8 cellular contexts compared by ENCODE assay signal in genomic region chr16:84503751-84504395, GRCh38. TPM values are rescaled to one million over a fixed set of nuclear protein-coding genes. Genes with fewer than 3 reads are reported as not detected.
DNase-seq lines count a peak whose midpoint lies in the region; ATAC-seq and TF ChIP-seq lines count a peak whose summit lies in the region.

No MANE protein-coding gene starts in this region.

- peaks cover 28% of the 10 kb centered on the region for H3K79me1 ChIP-seq in mesenchymal stem cell (replicated peaks; ENCODE audit: low read length, poor library complexity, severe bottlenecking)

- H4K91ac ChIP-seq in mesenchymal stem cell (ENCODE audit: low read length) = peak overlapping the region; percentile 9

- H3K4ac ChIP-seq in mesenchymal stem cell (ENCODE audit: low read depth in 1 of 2, low read length in 2 of 2) = peak overlapping the region in 1 of 2 experiments; percentile 2

- peaks cover 52% of the 10 kb centered on the region for H3K4me1 Mint-ChIP-seq in MCF 10A (ENCODE audit: insufficient read depth, unreplicated experiment)

- H3K4me2 ChIP-seq in DND-41 (ENCODE audit: insufficient read depth, low read length) (peak overlapping the region; percentile 99), mesenchymal stem cell (ENCODE audit: low read length, poor library complexity, severe bottlenecking) (peak overlapping the region; percentile 63)

- peak overlapping the region; percentile 88 for H3K27ac Mint-ChIP-seq in MCF 10A (ENCODE audit: low read depth, unreplicated experiment)

- H3K27ac ChIP-seq in DND-41 (ENCODE audit: low read length) (peak overlapping the region; percentile 77), HUES6 (ENCODE audit: low read depth, low read length) (no peak overlapping the region), mesenchymal stem cell (ENCODE audit: low read length, poor library complexity, severe bottlenecking) (no peak overlapping the region), uterus (peak overlapping the region; percentile 63 to 84)

- peak overlapping the region; percentile 80 to 93 for H3K18ac ChIP-seq in mesenchymal stem cell (ENCODE audit: low read depth in 1 of 2, low read length in 2 of 2)

- H3K27me3 ChIP-seq in DND-41 (ENCODE audit: insufficient read depth, low read length, poor library complexity) = no peaks in the 10 kb centered on the region
- no peaks in the 10 kb centered on the region for H3K27me3 ChIP-seq in HUES6 (ENCODE audit: control insufficient read depth, insufficient read depth, low read length)
- H3K27me3 ChIP-seq in mesenchymal stem cell (ENCODE audit: control insufficient read depth in 1 of 2, insufficient read depth in 1 of 2, low read length in 2 of 2) = no peaks in the 10 kb centered on the region
- no peaks in the 10 kb centered on the region for H3K27me3 ChIP-seq in uterus

- no TSS peak for BruUV-seq in MCF 10A (replicated peaks; lab: Mats Ljungman, UMichigan)

- peaks cover 29% of the 10 kb centered on the region for H3K4me1 ChIP-seq in DND-41 (ENCODE audit: insufficient read depth, low read length)
- H3K4me1 ChIP-seq in HUES6 (ENCODE audit: control insufficient read depth, insufficient read depth, low read length) = peaks cover 15% of the 10 kb centered on the region
- peaks cover 36% of the 10 kb centered on the region for H3K4me1 ChIP-seq in mesenchymal stem cell (ENCODE audit: control insufficient read depth, insufficient read depth, low read depth, low read length)
- H3K4me1 ChIP-seq in uterus = peaks cover 0 to 3% of the 10 kb centered on the region in 2 donors

- H3K36me3 ChIP-seq in DND-41 (ENCODE audit: insufficient read depth, low read length) = no peaks in the 10 kb centered on the region
- H3K36me3 ChIP-seq in HUES6 (ENCODE audit: control insufficient read depth, insufficient read depth, low read length) = 0 out of 2 replicates have a peak, but pooled peaks cover under 1% of the 10 kb centered on the region
- peaks cover 18 to 31% of the 10 kb centered on the region in 2 experiments for H3K36me3 ChIP-seq in mesenchymal stem cell (ENCODE audit: control insufficient read depth in 1 of 2, insufficient read depth in 2 of 2, low read depth in 1 of 2, low read length in 2 of 2)
- no peaks in the 10 kb centered on the region for H3K36me3 ChIP-seq in uterus

- ATAC-seq in DND-41 (ENCODE audit: insufficient read depth, low read depth) = no peak

- H2AK5ac ChIP-seq in mesenchymal stem cell (ENCODE audit: low read length, severe bottlenecking) = no peak overlapping the region

- POLR2A ChIA-PET in MCF 10A (lab: Yijun Ruan, JAX) = interaction anchor here (0.5 to 2.4 kb wide), 9 partner anchors 10 to 387 kb away, joined by 3 to 11 read pairs (median 4); partner anchors contain the start of gene MBTPS1

- 42% methylated on average over 13 of the region's 13 CpGs for WGBS in mesenchymal stem cell

- no peak for TF ChIP-seq POLR2A in uterus (IDR thresholded peaks at IDR 0.05)

- H4K8ac ChIP-seq in mesenchymal stem cell (ENCODE audit: low read length) = peak overlapping the region; percentile 90

- H3K79me2 ChIP-seq in DND-41 (ENCODE audit: insufficient read depth, low read length) = no peaks in the 10 kb centered on the region

- peak overlapping the region; percentile 77 for H3K9ac ChIP-seq in DND-41 (ENCODE audit: low read depth, low read length)
- peak overlapping the region; percentile 71 for H3K9ac ChIP-seq in HUES6 (ENCODE audit: low read length)
- peak overlapping the region; percentile 90 for H3K9ac ChIP-seq in mesenchymal stem cell (ENCODE audit: low read length)

- DNase-seq in DND-41 = no peak
- peak; percentile 47 for DNase-seq in MCF 10A (ENCODE audit: unreplicated experiment)
- peak; percentile 51 for DNase-seq in mesenchymal stem cell
- peak in 1 of 2 donors; percentile 41 for DNase-seq in uterus
- no peak for DNase-seq in GM19238 (ENCODE audit: insufficient read length, low spot score)
- no peak for DNase-seq in stimulated activated naive CD4-positive, alpha-beta T cell (lab: John Stamatoyannopoulos, UW)
- no peak for DNase-seq in activated CD4-positive, alpha-beta T cell treated with anti-CD3 and anti-CD28 coated beads for 48 hours

- H3K4me3 ChIP-seq in DND-41 (ENCODE audit: low read depth in 1 of 2, low read length in 2 of 2) (peak overlapping the region; percentile 50 to 89; a peak in 3 of 4 replicates), HUES6 (ENCODE audit: low read depth, low read length) (peak overlapping the region; percentile 99), mesenchymal stem cell (ENCODE audit: insufficient read depth in 1 of 2, low read depth in 1 of 2, low read length in 2 of 2) (peak overlapping the region; percentile 91 to 93), uterus (peak overlapping the region; percentile 60 to 89)

- H3K9me3 ChIP-seq in DND-41 (ENCODE audit: insufficient read depth, low read length, severe bottlenecking) (no peaks in the 10 kb centered on the region), HUES6 (ENCODE audit: control insufficient read depth, insufficient read depth, low read depth, low read length) (no peaks in the 10 kb centered on the region), mesenchymal stem cell (ENCODE audit: control insufficient read depth, low read length) (no peaks in the 10 kb centered on the region), uterus (no peaks in the 10 kb centered on the region)

- H3K14ac ChIP-seq in mesenchymal stem cell (ENCODE audit: low read length in 2 of 2) = peak overlapping the region in 1 of 2 experiments; percentile 8

- no peak overlapping the region for H2BK5ac ChIP-seq in mesenchymal stem cell (ENCODE audit: low read depth, low read length, poor library complexity, severe bottlenecking)

- H2BK15ac ChIP-seq in mesenchymal stem cell (ENCODE audit: low read depth, poor library complexity, severe bottlenecking) = peak overlapping the region; percentile 55

- CTCF ChIA-PET in MCF 10A (lab: Yijun Ruan, JAX) = interaction anchor here (0.5 to 4.3 kb wide), 5 partner anchors 19 to 363 kb away, joined by 3 to 20 read pairs (median 3); no protein-coding TSS in a partner anchor

- peaks cover 12% of the 10 kb centered on the region for H3K36me3 Mint-ChIP-seq in MCF 10A (ENCODE audit: insufficient read depth, unreplicated experiment)

- peak overlapping the region; percentile 69 for H2BK120ac ChIP-seq in mesenchymal stem cell (ENCODE audit: low read depth, low read length)

- H3K4me3 Mint-ChIP-seq in MCF 10A (ENCODE audit: unreplicated experiment) = peak overlapping the region; percentile 84

- no peaks in the 10 kb centered on the region for H4K20me1 ChIP-seq in DND-41 (ENCODE audit: insufficient read depth, low read length)

- intact Hi-C loops in MCF 10A (cut with micrococcal nuclease) = loop anchor here (5.0 to 10.0 kb wide), 2 partner anchors 552 to 679 kb away; partner anchors contain the start of gene OSGIN1
- intact Hi-C loops in uterus (cut with DNase I; ENCODE audit: low total_unique reads) = no loop called here

- TF ChIP-seq CTCF in DND-41 (IDR thresholded peaks at IDR 0.05; ENCODE audit: borderline replicate concordance, extremely low read depth, low read length, poor library complexity, severe bottlenecking) (no peak), MCF 10A (IDR thresholded peaks at IDR 0.05; ENCODE audit: unreplicated experiment) (no peak), uterus (IDR thresholded peaks at IDR 0.05) (no peak)

- no peak overlapping the region for H2BK12ac ChIP-seq in mesenchymal stem cell (ENCODE audit: low read length in 2 of 2)

- peak overlapping the region in 1 of 2 experiments; percentile 45 for H3K23ac ChIP-seq in mesenchymal stem cell (ENCODE audit: low read length in 2 of 2)

- peak overlapping the region; percentile 90 for H2AFZ ChIP-seq in DND-41 (ENCODE audit: low read depth, low read length)
- peak overlapping the region; percentile 55 for H2AFZ ChIP-seq in mesenchymal stem cell (ENCODE audit: low read depth, low read length)

- no peaks in the 10 kb centered on the region for H3K9me3 Mint-ChIP-seq in MCF 10A (ENCODE audit: unreplicated experiment)

- no peaks in the 10 kb centered on the region for H3K27me3 Mint-ChIP-seq in MCF 10A (ENCODE audit: insufficient read depth, unreplicated experiment)

RNA-seq across cellular contexts. Expression of gene MEAK7, which starts 0.6 kb away (rescaled TPM):
- total RNA-seq in MCF 10A (2022) (62.3 and 66.8 TPM in 2 replicates), uterus (10 to 100 TPM; 11.3 to 26.8 (median 21.4) TPM)
- polyA plus RNA-seq in mesenchymal stem cell (2013, experiment 1 of 2) = 13.8 TPM
- polyA plus RNA-seq in mesenchymal stem cell (2013, experiment 2 of 2) = 14.8 TPM

Comparison
In these comparisons a context has a peak if more than half of its experiments do, and no peak if none do; other contexts are left out.
1. DNase-seq: peak in MCF 10A (single experiment) and mesenchymal stem cell (single experiment); none in DND-41 (single experiment), GM19238 (single experiment), stimulated activated naive CD4-positive, alpha-beta T cell (0 of 6) and activated CD4-positive, alpha-beta T cell treated with anti-CD3 and anti-CD28 coated beads for 48 hours (single experiment).
2. H3K27ac ChIP-seq: peak in DND-41 (single experiment) and uterus (2 of 2); none in HUES6 (single experiment) and mesenchymal stem cell (single experiment).
3. Peak in every context shown above with its lines, with median percentiles within 50 percentile points of each other: H3K4me3 ChIP-seq and H3K9ac ChIP-seq.